ENCODE assay signal across 22 cellular contexts in the genomic region with DNA sequence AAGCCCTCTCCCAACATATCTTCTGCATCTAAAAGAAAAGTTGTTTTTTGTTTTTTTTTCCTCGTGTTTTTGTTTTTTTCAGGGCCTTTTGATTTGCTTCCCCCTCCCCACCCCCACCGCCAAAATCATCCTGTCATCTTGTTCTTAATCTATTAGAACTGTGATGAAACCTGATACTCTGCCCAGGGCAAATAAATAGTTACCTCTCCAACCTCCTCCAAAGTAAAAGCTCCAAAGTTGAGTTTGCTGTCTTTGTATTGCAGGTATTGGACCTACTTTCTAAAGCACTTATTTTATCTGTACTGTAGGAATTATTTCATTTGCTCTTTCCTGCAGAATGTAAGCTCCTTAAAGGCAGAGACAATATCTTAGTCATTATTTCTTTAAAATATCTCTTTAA.
"Had no signal": no experiment of that assay in that cellular context is flagged by ENCODE, and none has a peak within 500 bp of the region (broad histone marks: within the 10 kb centered on the region; RNA-seq: fewer than 3 reads in every experiment).

No MANE protein-coding gene starts in this region.

- H3K4me1 ChIP-seq: left lung had no signal

- H3K9ac ChIP-seq: neural progenitor cell had no signal

- FAIRE-seq: frontal cortex, islet of Langerhans, pancreas, urothelium cell line had no signal

- H3K27ac ChIP-seq: coronary artery, heart right ventricle, left lung, neural progenitor cell, thoracic aorta, WERI-Rb-1 had no signal

- ATAC-seq: activated CD8-positive, alpha-beta T cell treated with anti-CD3 and anti-CD28 coated beads for 36 hours; heart right ventricle; left lung; pancreas; stimulated activated naive CD8-positive, alpha-beta T cell treated with anti-CD3 and anti-CD28 coated beads, Interleukin-15, amount 100 ng/mL, for 72 hours had no signal

- H2AFZ ChIP-seq: neural progenitor cell had no signal

- H3K27me3 ChIP-seq: heart right ventricle, left lung, neural progenitor cell, pancreas had no signal

- H3K4me3 ChIP-seq: coronary artery, heart right ventricle, left lung, neural progenitor cell, pancreas, thoracic aorta had no signal

- H3K36me3 ChIP-seq: heart right ventricle, left lung, neural progenitor cell, pancreas, thoracic aorta, WERI-Rb-1 had no signal

- H3K9me3 ChIP-seq: heart right ventricle, left lung, pancreas, thoracic aorta had no signal

- DNase-seq: activated CD4-positive, alpha-beta T cell treated with anti-CD3 and anti-CD28 coated beads for 4 hours; activated CD8-positive, alpha-beta memory T cell treated with anti-CD3 and anti-CD28 coated beads, Interleukin-2, amount 50 U/mL, for 48 hours; activated CD8-positive, alpha-beta T cell treated with anti-CD3 and anti-CD28 coated beads for 36 hours; activated naive CD4-positive, alpha-beta T cell treated with Interleukin-2 at 50 U/mL for 16 hours; caudate nucleus; effector CD8-positive, alpha-beta T cell; heart right ventricle; left lung; mesendoderm; pancreas; retina; stimulated activated CD4-positive, alpha-beta T cell treated with anti-CD3 and anti-CD28 coated beads, Interleukin-15, amount 100 ng/mL, for 24 hours; stimulated activated CD4-positive, alpha-beta T cell treated with anti-CD3 and anti-CD28 coated beads, Interleukin-4, amount 100 ng/mL, for 4 hours; stimulated activated naive CD8-positive, alpha-beta T cell treated with anti-CD3 and anti-CD28 coated beads, Interleukin-15, amount 100 ng/mL, for 72 hours; T1000; WERI-Rb-1 had no signal
